1 cellular context compared by ENCODE assay signal in genomic region chr22:43173976-43174720, GRCh38.
A peak's percentile ranks its signal among the peaks of the same experiment; 100 is the strongest.
TF ChIP-seq lines count a peak whose summit lies in the region.

No MANE protein-coding gene starts in this region.

TF ChIP-seq in K562, 482 proteins besides CTCF, POLR2A, EP300 and RAD21:
- no peak for TF ChIP-seq SOX6 (IDR thresholded peaks at IDR 0.05)
- no peak for TF ChIP-seq ELK1 (CRISPR knock-in tag; IDR thresholded peaks at IDR 0.05)
- peak; percentile 46 for TF ChIP-seq RBFOX2 (IDR thresholded peaks at IDR 0.05; ENCODE audit: low read depth, low read length)
- peak; percentile 61 for TF ChIP-seq POLR2G (IDR thresholded peaks at IDR 0.05; ENCODE audit: low read depth, low read length)
- TF ChIP-seq CC2D1A (IDR thresholded peaks at IDR 0.05) = no peak
- TF ChIP-seq ZNF197 (CRISPR knock-in tag; IDR thresholded peaks at IDR 0.05; ENCODE audit: low read depth) = no peak
- no peak for TF ChIP-seq TCF7L2 (IDR thresholded peaks at IDR 0.05; ENCODE audit: low read depth, low read length)
- no peak for TF ChIP-seq ZNF175 (CRISPR knock-in tag; IDR thresholded peaks at IDR 0.05; ENCODE audit: low read depth)
- TF ChIP-seq ZNF239 (CRISPR knock-in tag; IDR thresholded peaks at IDR 0.05) = no peak
- no peak for TF ChIP-seq ETV1 (tag; conservative IDR thresholded peaks at IDR 0.05; ENCODE audit: low read depth)
